Comparison of ENCODE assay signal across 14 cellular contexts in the genomic region with DNA sequence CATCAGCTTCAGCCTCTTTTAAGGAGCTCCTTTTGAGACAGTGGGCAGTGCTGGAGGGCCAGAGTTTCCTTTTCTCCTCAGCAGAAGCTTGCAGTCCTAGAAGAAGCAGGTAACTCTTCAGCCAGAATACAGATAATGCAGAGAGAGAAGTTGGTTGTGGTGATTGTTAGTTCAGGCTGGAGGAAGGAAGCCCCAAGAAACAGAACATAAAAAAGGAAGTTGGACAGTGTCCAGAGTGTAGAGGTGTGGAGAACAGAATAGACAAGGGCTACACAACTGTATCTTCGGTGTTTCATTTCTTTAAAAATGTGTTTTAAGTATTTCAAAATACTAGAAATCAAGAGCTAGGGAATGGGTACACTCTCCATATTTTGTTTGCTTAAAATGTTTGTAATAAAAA. TPM values are rescaled to one million over a fixed set of nuclear protein-coding genes. Genes with fewer than 3 reads are reported as not detected.
DNase-seq lines count a peak whose midpoint lies in the region; ATAC-seq and TF ChIP-seq lines count a peak whose summit lies in the region.
"Had no signal": no experiment of that assay in that cellular context is flagged by ENCODE, and none has a peak within 500 bp of the region (broad histone marks: within the 10 kb centered on the region; RNA-seq: fewer than 3 reads in every experiment).

No MANE protein-coding gene starts in this region.

- no peak for TF ChIP-seq EP300 in suprapubic skin (IDR thresholded peaks at IDR 0.05)

- ATAC-seq in HG03175 (IDR thresholded peaks at IDR 0.05; ENCODE audit: unreplicated experiment) (peak; percentile 37), HG03342 (IDR thresholded peaks at IDR 0.05; ENCODE audit: unreplicated experiment) (no peak)
- ATAC-seq: effector memory CD8-positive, alpha-beta T cell had no signal

- TF ChIP-seq POLR2A in suprapubic skin (IDR thresholded peaks at IDR 0.05), result no peak

- peak overlapping the region; percentile 70 for H3K27ac ChIP-seq in hepatocyte
- peak overlapping the region; percentile 77 for H3K27ac ChIP-seq in suprapubic skin

- H3K27me3 ChIP-seq in hepatocyte (no peaks in the 10 kb centered on the region), suprapubic skin (no peaks in the 10 kb centered on the region)

- no peaks in the 10 kb centered on the region for H4K20me1 ChIP-seq in hepatocyte (ENCODE audit: insufficient read depth, poor library complexity, severe bottlenecking)

- no peak for TF ChIP-seq CTCF in hepatocyte (IDR thresholded peaks at IDR 0.05; ENCODE audit: poor library complexity)
- TF ChIP-seq CTCF in suprapubic skin (IDR thresholded peaks at IDR 0.05), result no peak

- H3K4me1 ChIP-seq in hepatocyte (ENCODE audit: insufficient read depth) (peaks cover 8% of the 10 kb centered on the region), suprapubic skin (peaks cover 28% of the 10 kb centered on the region)

- H2AFZ ChIP-seq in hepatocyte, result no peak overlapping the region

- no peaks in the 10 kb centered on the region for H3K9me3 ChIP-seq in hepatocyte (ENCODE audit: low read depth)
- no peaks in the 10 kb centered on the region for H3K9me3 ChIP-seq in suprapubic skin

- 97% methylated on average over 1 of the region's 1 CpG for WGBS in hepatocyte (ENCODE audit: low lambda C conversion rate, missing lambda C conversion rate)
- WGBS in suprapubic skin, result 53% methylated on average over 1 of the region's 1 CpG

- H3K4me3 ChIP-seq in hepatocyte, result no peak overlapping the region
- H3K4me3 ChIP-seq in suprapubic skin, result no peak overlapping the region

- H3K79me2 ChIP-seq in hepatocyte, result no peaks in the 10 kb centered on the region

- DNase-seq in SIG-M5 (lab: John Stamatoyannopoulos, UW), result peak; percentile 7
- no peak for DNase-seq in hepatocyte (ENCODE audit: low spot score)
- DNase-seq in suprapubic skin (ENCODE audit: low spot score in 2 of 2), result no peak
- no peak for DNase-seq in DMS 273 treated with DMSO at 0.1 percent for 48 hours (lab: John Stamatoyannopoulos, UW)
- DNase-seq in NCI-H748 treated with DMSO at 0.1 percent for 48 hours (lab: John Stamatoyannopoulos, UW), result no peak
- no peak for DNase-seq in NCI-H345 (lab: John Stamatoyannopoulos, UW)
- DNase-seq: COR-L47; effector memory CD8-positive, alpha-beta T cell; stimulated activated CD4-positive, alpha-beta T cell treated with anti-CD3 and anti-CD28 coated beads, Interleukin-1b, Interleukin-23, amount 100 ng/mL, for 48 hours had no signal

- H3K4me2 ChIP-seq in hepatocyte, result no peak overlapping the region

- no peaks in the 10 kb centered on the region for H3K36me3 ChIP-seq in hepatocyte (replicated peaks; ENCODE audit: insufficient read depth, low read depth)
- H3K36me3 ChIP-seq in suprapubic skin, result no peaks in the 10 kb centered on the region

- H3K9me2 ChIP-seq in hepatocyte (replicated peaks; ENCODE audit: insufficient read depth), result no peaks in the 10 kb centered on the region

RNA-seq across cellular contexts. Expression of gene TACSTD2, which starts 6.4 kb away (rescaled TPM):
- total RNA-seq in hepatocyte (6.7 and 8.0 TPM in 2 replicates), suprapubic skin (100 to 1,000 TPM; 151 to 724 (median 511) TPM)
- 17.3 and 21.7 TPM in 2 replicates for polyA plus RNA-seq in hepatocyte
- total RNA-seq: activated CD8-positive, alpha-beta memory T cell treated with anti-CD3 and anti-CD28 coated beads for 36 hours; NCI-H460; neural crest cell had no signal

RNA-seq across cellular contexts. Expression of gene OMA1, which starts 37.0 kb away (rescaled TPM):
- total RNA-seq in hepatocyte (26.8 and 36.0 TPM in 2 replicates), suprapubic skin (10 to 100 TPM; 17.9 to 31.5 (median 27.8) TPM)
- 13.7 and 19.7 TPM in 2 replicates for polyA plus RNA-seq in hepatocyte

Comparison
In these comparisons a context has a peak if more than half of its experiments do, and no peak if none do; other contexts are left out.
1. RNA of gene TACSTD2, which starts 6.4 kb away (total RNA-seq): 151 to 724 TPM in suprapubic skin; 6.7 to 8.0 TPM in hepatocyte; every median in the first group is over 10 times any median in the second.